Comparison of ENCODE assay signal across 23 cellular contexts in genomic region chr11:117449111-117449693, GRCh38.
A peak's percentile ranks its signal among the peaks of the same experiment; 100 is the strongest.
DNase-seq lines count a peak whose midpoint lies in the region; ATAC-seq and FAIRE-seq lines count a peak whose summit lies in the region.
"Had no signal": no experiment of that assay in that cellular context is flagged by ENCODE, and none has a peak within 500 bp of the region (broad histone marks: within the 10 kb centered on the region; RNA-seq: fewer than 3 reads in every experiment).

No MANE protein-coding gene starts in this region.

- DNase-seq in H4 (ENCODE audit: low spot score) (peak; percentile 17), RCC 7860 (ENCODE audit: low spot score) (peak; percentile 14), kidney tubule cell (ENCODE audit: low spot score) (peak; percentile 10), HK-2 (ENCODE audit: unreplicated experiment) (no peak)
- DNase-seq in activated naive CD8-positive, alpha-beta T cell treated with anti-CD3 and anti-CD28 coated beads for 36 hours, result no peak
- no peak for DNase-seq in stimulated activated naive CD8-positive, alpha-beta T cell treated with anti-CD3 and anti-CD28 coated beads, Interleukin-15, amount 100 ng/mL, for 72 hours
- DNase-seq: activated CD4-positive, alpha-beta T cell treated with anti-CD3 and anti-CD28 coated beads for 48 hours; activated CD8-positive, alpha-beta memory T cell treated with anti-CD3 and anti-CD28 coated beads for 24 hours; activated T-cell treated with anti-CD3 and anti-CD28 coated beads for 4 hours; Kasumi-1; NCI-H1436; NCI-H2107; stimulated activated CD4-positive, alpha-beta T cell treated with anti-CD3 and anti-CD28 coated beads, Interleukin-12 subunit alpha, Interleukin-12 subunit beta, amount 100 ng/mL, for 4 hours; stimulated activated CD4-positive, alpha-beta T cell treated with anti-CD3 and anti-CD28 coated beads, Interleukin-4, amount 100 ng/mL, for 1 hour; T1000; WERI-Rb-1 had no signal

- no peak for ATAC-seq in HG02885 (IDR thresholded peaks at IDR 0.05; ENCODE audit: poor library complexity, unreplicated experiment)
- no peak for ATAC-seq in stimulated activated naive CD8-positive, alpha-beta T cell treated with anti-CD3 and anti-CD28 coated beads, Interleukin-15, amount 100 ng/mL, for 72 hours
- ATAC-seq: GM12878 had no signal

- no peak for FAIRE-seq in RCC 7860 (lab: Jason Lieb, UNC)
- FAIRE-seq: endothelial cell of umbilical vein, frontal cortex, GM12878 had no signal

- no peak overlapping the region for H3K27ac Mint-ChIP-seq in activated naive CD8-positive, alpha-beta T cell treated with anti-CD3 and anti-CD28 coated beads for 36 hours
- H3K27ac Mint-ChIP-seq in stimulated activated naive CD8-positive, alpha-beta T cell treated with anti-CD3 and anti-CD28 coated beads, Interleukin-15, amount 100 ng/mL, for 72 hours, result no peak overlapping the region
- H3K27ac Mint-ChIP-seq: activated naive CD4-positive, alpha-beta T cell treated with anti-CD3 and anti-CD28 coated beads, Interleukin-2, amount 50 U/mL, for 24 hours; activated T-helper 2 cell treated with anti-CD3 and anti-CD28 coated beads, Interferon-gamma antibody, Interleukin-2, Interleukin-4, amounts not matched to agents 10 μg/mL and 5 μg/mL and 100 μg/mL, durations not matched to agents 14 hours and 24 hours and 36 hours had no signal

- H3K4me1 Mint-ChIP-seq in activated naive CD8-positive, alpha-beta T cell treated with anti-CD3 and anti-CD28 coated beads for 36 hours, result no peaks in the 10 kb centered on the region
- no peaks in the 10 kb centered on the region for H3K4me1 Mint-ChIP-seq in stimulated activated naive CD8-positive, alpha-beta T cell treated with anti-CD3 and anti-CD28 coated beads, Interleukin-15, amount 100 ng/mL, for 72 hours
- H3K4me1 Mint-ChIP-seq: activated naive CD4-positive, alpha-beta T cell treated with anti-CD3 and anti-CD28 coated beads, Interleukin-2, amount 50 U/mL, for 24 hours; CD14-positive monocyte had no signal

- H3K36me3 Mint-ChIP-seq in activated naive CD8-positive, alpha-beta T cell treated with anti-CD3 and anti-CD28 coated beads for 36 hours, result peaks cover 4% of the 10 kb centered on the region
- H3K36me3 Mint-ChIP-seq: activated naive CD4-positive, alpha-beta T cell treated with anti-CD3 and anti-CD28 coated beads, Interleukin-2, amount 50 U/mL, for 24 hours; CD14-positive monocyte had no signal

- no peak overlapping the region for H3K4me3 Mint-ChIP-seq in activated naive CD8-positive, alpha-beta T cell treated with anti-CD3 and anti-CD28 coated beads for 36 hours
- H3K4me3 Mint-ChIP-seq in stimulated activated naive CD8-positive, alpha-beta T cell treated with anti-CD3 and anti-CD28 coated beads, Interleukin-15, amount 100 ng/mL, for 72 hours, result no peak overlapping the region
- H3K4me3 Mint-ChIP-seq: activated naive CD4-positive, alpha-beta T cell treated with anti-CD3 and anti-CD28 coated beads, Interleukin-2, amount 50 U/mL, for 24 hours; CD14-positive monocyte had no signal

- peaks cover 10% of the 10 kb centered on the region for H3K9me3 Mint-ChIP-seq in activated naive CD8-positive, alpha-beta T cell treated with anti-CD3 and anti-CD28 coated beads for 36 hours
- H3K9me3 Mint-ChIP-seq in stimulated activated naive CD8-positive, alpha-beta T cell treated with anti-CD3 and anti-CD28 coated beads, Interleukin-15, amount 100 ng/mL, for 72 hours, result peaks cover 4 to 8% of the 10 kb centered on the region in 2 donors

- H3K27me3 Mint-ChIP-seq in activated naive CD8-positive, alpha-beta T cell treated with anti-CD3 and anti-CD28 coated beads for 36 hours, result peaks cover under 1% of the 10 kb centered on the region
- peaks cover 16% of the 10 kb centered on the region for H3K27me3 Mint-ChIP-seq in stimulated activated naive CD8-positive, alpha-beta T cell treated with anti-CD3 and anti-CD28 coated beads, Interleukin-15, amount 100 ng/mL, for 72 hours
- H3K27me3 Mint-ChIP-seq: activated naive CD4-positive, alpha-beta T cell treated with anti-CD3 and anti-CD28 coated beads, Interleukin-2, amount 50 U/mL, for 24 hours had no signal

Comparison
In these comparisons a context has a peak if more than half of its experiments do, and no peak if none do; other contexts are left out.
1. DNase-seq: peak in H4 (single experiment), RCC 7860 (single experiment) and kidney tubule cell (single experiment); none in HK-2 (single experiment), activated naive CD8-positive, alpha-beta T cell treated with anti-CD3 and anti-CD28 coated beads for 36 hours (single experiment) and stimulated activated naive CD8-positive, alpha-beta T cell treated with anti-CD3 and anti-CD28 coated beads, Interleukin-15, amount 100 ng/mL, for 72 hours (0 of 2).